In the genomic region with DNA sequence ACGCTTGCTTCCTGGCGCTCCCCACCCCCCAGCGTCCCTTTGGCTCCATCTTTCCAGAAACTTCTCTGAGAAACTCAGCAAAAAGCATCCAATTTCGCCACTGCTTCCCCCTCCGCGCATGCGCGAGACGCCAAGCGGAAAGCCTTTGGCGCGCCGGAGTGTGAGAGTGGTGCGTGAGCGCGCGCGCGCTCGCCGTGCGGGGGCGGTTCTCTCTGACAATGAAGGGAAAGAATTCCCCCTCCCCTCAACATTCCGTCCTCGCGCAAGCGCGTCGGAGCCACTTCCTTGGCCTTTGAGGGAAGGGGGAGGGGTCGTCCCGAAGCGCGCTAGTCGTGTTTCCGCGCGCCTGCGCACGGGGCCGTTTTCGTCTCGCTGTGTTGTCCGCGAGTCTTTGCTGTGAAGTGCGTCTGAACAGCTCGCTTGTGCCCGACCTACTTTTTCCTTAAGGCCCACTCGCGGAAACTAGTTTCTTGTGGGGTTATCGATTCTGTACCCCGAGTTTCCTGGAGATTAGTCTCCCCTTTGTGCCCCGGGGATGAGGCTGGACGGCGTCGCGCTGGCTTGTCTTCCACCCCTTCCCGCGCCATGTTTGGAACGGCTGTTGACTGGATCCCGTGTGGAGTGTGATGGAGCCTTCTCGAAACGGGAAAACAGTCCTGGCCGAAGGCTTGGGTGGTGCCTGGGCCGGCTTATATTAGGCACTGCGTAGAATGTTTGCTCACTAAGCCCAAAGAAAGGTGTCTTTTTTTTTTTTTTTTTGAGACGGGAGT, we compare ENCODE assay signal across 1 cellular context.
TF ChIP-seq lines count a peak whose summit lies in the region.

No MANE protein-coding gene starts in this region.

TF ChIP-seq in HepG2, 621 proteins besides CTCF, POLR2A, EP300 and RAD21 (continued from another document and continues in another):
- TF ChIP-seq, protein P1, sequence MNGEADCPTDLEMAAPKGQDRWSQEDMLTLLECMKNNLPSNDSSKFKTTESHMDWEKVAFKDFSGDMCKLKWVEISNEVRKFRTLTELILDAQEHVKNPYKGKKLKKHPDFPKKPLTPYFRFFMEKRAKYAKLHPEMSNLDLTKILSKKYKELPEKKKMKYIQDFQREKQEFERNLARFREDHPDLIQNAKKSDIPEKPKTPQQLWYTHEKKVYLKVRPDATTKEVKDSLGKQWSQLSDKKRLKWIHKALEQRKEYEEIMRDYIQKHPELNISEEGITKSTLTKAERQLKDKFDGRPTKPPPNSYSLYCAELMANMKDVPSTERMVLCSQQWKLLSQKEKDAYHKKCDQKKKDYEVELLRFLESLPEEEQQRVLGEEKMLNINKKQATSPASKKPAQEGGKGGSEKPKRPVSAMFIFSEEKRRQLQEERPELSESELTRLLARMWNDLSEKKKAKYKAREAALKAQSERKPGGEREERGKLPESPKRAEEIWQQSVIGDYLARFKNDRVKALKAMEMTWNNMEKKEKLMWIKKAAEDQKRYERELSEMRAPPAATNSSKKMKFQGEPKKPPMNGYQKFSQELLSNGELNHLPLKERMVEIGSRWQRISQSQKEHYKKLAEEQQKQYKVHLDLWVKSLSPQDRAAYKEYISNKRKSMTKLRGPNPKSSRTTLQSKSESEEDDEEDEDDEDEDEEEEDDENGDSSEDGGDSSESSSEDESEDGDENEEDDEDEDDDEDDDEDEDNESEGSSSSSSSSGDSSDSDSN (CRISPR knock-in tag; IDR thresholded peaks at IDR 0.05), result no peak
- TF ChIP-seq, protein P2, sequence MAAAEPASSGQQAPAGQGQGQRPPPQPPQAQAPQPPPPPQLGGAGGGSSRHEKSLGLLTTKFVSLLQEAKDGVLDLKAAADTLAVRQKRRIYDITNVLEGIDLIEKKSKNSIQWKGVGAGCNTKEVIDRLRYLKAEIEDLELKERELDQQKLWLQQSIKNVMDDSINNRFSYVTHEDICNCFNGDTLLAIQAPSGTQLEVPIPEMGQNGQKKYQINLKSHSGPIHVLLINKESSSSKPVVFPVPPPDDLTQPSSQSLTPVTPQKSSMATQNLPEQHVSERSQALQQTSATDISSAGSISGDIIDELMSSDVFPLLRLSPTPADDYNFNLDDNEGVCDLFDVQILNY (CRISPR knock-in tag; conservative IDR thresholded peaks at IDR 0.05), result peak; percentile 75
- TF ChIP-seq, protein P3, sequence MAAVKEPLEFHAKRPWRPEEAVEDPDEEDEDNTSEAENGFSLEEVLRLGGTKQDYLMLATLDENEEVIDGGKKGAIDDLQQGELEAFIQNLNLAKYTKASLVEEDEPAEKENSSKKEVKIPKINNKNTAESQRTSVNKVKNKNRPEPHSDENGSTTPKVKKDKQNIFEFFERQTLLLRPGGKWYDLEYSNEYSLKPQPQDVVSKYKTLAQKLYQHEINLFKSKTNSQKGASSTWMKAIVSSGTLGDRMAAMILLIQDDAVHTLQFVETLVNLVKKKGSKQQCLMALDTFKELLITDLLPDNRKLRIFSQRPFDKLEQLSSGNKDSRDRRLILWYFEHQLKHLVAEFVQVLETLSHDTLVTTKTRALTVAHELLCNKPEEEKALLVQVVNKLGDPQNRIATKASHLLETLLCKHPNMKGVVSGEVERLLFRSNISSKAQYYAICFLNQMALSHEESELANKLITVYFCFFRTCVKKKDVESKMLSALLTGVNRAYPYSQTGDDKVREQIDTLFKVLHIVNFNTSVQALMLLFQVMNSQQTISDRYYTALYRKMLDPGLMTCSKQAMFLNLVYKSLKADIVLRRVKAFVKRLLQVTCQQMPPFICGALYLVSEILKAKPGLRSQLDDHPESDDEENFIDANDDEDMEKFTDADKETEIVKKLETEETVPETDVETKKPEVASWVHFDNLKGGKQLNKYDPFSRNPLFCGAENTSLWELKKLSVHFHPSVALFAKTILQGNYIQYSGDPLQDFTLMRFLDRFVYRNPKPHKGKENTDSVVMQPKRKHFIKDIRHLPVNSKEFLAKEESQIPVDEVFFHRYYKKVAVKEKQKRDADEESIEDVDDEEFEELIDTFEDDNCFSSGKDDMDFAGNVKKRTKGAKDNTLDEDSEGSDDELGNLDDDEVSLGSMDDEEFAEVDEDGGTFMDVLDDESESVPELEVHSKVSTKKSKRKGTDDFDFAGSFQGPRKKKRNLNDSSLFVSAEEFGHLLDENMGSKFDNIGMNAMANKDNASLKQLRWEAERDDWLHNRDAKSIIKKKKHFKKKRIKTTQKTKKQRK (IDR thresholded peaks at IDR 0.05; ENCODE audit: low read length), result no peak
- TF ChIP-seq ZNF501 (CRISPR knock-in tag; IDR thresholded peaks at IDR 0.05) (peak; percentile 82; the same call in 1 of the 2 replicates), FOXJ3 (CRISPR knock-in tag; IDR thresholded peaks at IDR 0.05; ENCODE audit: borderline replicate concordance) (no peak), CENPBD1 (CRISPR knock-in tag; IDR thresholded peaks at IDR 0.05; ENCODE audit: borderline replicate concordance, low read depth) (no peak), ZFYVE20 (CRISPR knock-in tag; IDR thresholded peaks at IDR 0.05; ENCODE audit: borderline replicate concordance, low read depth) (no peak), ZMYM2 (CRISPR knock-in tag; IDR thresholded peaks at IDR 0.05) (0 out of 2 replicates have a peak, but pooled peaks have one; percentile 59), ZNF773 (CRISPR knock-in tag; IDR thresholded peaks at IDR 0.05; ENCODE audit: borderline replicate concordance) (peak; percentile 82; the same call in 1 of the 2 replicates), ZNF674 (CRISPR knock-in tag; IDR thresholded peaks at IDR 0.05; ENCODE audit: low read depth) (no peak), MTF1 (CRISPR knock-in tag; IDR thresholded peaks at IDR 0.05) (no peak), ZBTB46 (CRISPR knock-in tag; IDR thresholded peaks at IDR 0.05; ENCODE audit: borderline replicate concordance) (no peak), REST (IDR thresholded peaks at IDR 0.05; ENCODE audit: borderline replicate concordance in 1 of 2, low read depth in 1 of 2, low read length in 2 of 2) (no peak; a peak in 1 of 4 replicates), ZBTB21 (CRISPR knock-in tag; IDR thresholded peaks at IDR 0.05) (no peak), ZMYM4 (CRISPR knock-in tag; IDR thresholded peaks at IDR 0.05) (peak; percentile 47), ZNF850 (CRISPR knock-in tag; conservative IDR thresholded peaks at IDR 0.05) (no peak), ZNF468 (CRISPR knock-in tag; IDR thresholded peaks at IDR 0.05) (no peak), RBM22 (optimal IDR thresholded peaks at IDR 0.05; ENCODE audit: low read length) (no peak), MAFG (CRISPR knock-in tag; IDR thresholded peaks at IDR 0.05) (no peak), HMGXB4 (CRISPR knock-in tag; IDR thresholded peaks at IDR 0.05; ENCODE audit: borderline replicate concordance in 1 of 2, low read depth in 1 of 2) (peak; percentile 27 to 57; a peak in 1 of 4 replicates), SPEN (CRISPR knock-in tag; IDR thresholded peaks at IDR 0.05; ENCODE audit: low read depth) (peak; percentile 96), ZBTB38 (CRISPR knock-in tag; IDR thresholded peaks at IDR 0.05) (peak; percentile 98)
- TF ChIP-seq, protein P4, sequence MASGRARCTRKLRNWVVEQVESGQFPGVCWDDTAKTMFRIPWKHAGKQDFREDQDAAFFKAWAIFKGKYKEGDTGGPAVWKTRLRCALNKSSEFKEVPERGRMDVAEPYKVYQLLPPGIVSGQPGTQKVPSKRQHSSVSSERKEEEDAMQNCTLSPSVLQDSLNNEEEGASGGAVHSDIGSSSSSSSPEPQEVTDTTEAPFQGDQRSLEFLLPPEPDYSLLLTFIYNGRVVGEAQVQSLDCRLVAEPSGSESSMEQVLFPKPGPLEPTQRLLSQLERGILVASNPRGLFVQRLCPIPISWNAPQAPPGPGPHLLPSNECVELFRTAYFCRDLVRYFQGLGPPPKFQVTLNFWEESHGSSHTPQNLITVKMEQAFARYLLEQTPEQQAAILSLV (CRISPR knock-in tag; IDR thresholded peaks at IDR 0.05; ENCODE audit: borderline replicate concordance), result no peak; the same call in 1 of the 2 replicates
- TF ChIP-seq, protein P5, sequence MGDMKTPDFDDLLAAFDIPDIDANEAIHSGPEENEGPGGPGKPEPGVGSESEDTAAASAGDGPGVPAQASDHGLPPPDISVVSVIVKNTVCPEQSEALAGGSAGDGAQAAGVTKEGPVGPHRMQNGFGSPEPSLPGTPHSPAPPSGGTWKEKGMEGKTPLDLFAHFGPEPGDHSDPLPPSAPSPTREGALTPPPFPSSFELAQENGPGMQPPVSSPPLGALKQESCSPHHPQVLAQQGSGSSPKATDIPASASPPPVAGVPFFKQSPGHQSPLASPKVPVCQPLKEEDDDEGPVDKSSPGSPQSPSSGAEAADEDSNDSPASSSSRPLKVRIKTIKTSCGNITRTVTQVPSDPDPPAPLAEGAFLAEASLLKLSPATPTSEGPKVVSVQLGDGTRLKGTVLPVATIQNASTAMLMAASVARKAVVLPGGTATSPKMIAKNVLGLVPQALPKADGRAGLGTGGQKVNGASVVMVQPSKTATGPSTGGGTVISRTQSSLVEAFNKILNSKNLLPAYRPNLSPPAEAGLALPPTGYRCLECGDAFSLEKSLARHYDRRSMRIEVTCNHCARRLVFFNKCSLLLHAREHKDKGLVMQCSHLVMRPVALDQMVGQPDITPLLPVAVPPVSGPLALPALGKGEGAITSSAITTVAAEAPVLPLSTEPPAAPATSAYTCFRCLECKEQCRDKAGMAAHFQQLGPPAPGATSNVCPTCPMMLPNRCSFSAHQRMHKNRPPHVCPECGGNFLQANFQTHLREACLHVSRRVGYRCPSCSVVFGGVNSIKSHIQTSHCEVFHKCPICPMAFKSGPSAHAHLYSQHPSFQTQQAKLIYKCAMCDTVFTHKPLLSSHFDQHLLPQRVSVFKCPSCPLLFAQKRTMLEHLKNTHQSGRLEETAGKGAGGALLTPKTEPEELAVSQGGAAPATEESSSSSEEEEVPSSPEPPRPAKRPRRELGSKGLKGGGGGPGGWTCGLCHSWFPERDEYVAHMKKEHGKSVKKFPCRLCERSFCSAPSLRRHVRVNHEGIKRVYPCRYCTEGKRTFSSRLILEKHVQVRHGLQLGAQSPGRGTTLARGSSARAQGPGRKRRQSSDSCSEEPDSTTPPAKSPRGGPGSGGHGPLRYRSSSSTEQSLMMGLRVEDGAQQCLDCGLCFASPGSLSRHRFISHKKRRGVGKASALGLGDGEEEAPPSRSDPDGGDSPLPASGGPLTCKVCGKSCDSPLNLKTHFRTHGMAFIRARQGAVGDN (CRISPR knock-in tag; IDR thresholded peaks at IDR 0.05), result peak; percentile 96
- TF ChIP-seq, protein P6, sequence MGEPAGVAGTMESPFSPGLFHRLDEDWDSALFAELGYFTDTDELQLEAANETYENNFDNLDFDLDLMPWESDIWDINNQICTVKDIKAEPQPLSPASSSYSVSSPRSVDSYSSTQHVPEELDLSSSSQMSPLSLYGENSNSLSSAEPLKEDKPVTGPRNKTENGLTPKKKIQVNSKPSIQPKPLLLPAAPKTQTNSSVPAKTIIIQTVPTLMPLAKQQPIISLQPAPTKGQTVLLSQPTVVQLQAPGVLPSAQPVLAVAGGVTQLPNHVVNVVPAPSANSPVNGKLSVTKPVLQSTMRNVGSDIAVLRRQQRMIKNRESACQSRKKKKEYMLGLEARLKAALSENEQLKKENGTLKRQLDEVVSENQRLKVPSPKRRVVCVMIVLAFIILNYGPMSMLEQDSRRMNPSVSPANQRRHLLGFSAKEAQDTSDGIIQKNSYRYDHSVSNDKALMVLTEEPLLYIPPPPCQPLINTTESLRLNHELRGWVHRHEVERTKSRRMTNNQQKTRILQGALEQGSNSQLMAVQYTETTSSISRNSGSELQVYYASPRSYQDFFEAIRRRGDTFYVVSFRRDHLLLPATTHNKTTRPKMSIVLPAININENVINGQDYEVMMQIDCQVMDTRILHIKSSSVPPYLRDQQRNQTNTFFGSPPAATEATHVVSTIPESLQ (CRISPR knock-in tag; conservative IDR thresholded peaks at IDR 0.05), result no peak
- TF ChIP-seq, protein P7, sequence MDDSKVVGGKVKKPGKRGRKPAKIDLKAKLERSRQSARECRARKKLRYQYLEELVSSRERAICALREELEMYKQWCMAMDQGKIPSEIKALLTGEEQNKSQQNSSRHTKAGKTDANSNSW (CRISPR knock-in tag; IDR thresholded peaks at IDR 0.05; ENCODE audit: borderline replicate concordance), result no peak
